8 cellular contexts compared by ENCODE assay signal in genomic region chr20:37534401-37535157, GRCh38. TPM values are rescaled to one million over a fixed set of nuclear protein-coding genes. Genes with fewer than 3 reads are reported as not detected.
DNase-seq lines count a peak whose midpoint lies in the region; ATAC-seq and TF ChIP-seq lines count a peak whose summit lies in the region.

No MANE protein-coding gene starts in this region.

- no peaks in the 10 kb centered on the region for H3K27me3 ChIP-seq in upper lobe of right lung

- no peaks in the 10 kb centered on the region for H3K9me3 Mint-ChIP-seq in activated CD4-positive, alpha-beta T cell treated with anti-CD3 and anti-CD28 coated beads, Interleukin-2, amount 10 ng/mL, durations not matched to agents 24 days and 14 days

- H3K36me3 Mint-ChIP-seq in activated CD4-positive, alpha-beta T cell treated with anti-CD3 and anti-CD28 coated beads, Interleukin-2, amount 10 ng/mL, durations not matched to agents 24 days and 14 days (ENCODE audit: low read depth), result no peaks in the 10 kb centered on the region

- intact Hi-C loops in activated CD4-positive, alpha-beta T cell treated with anti-CD3 and anti-CD28 coated beads, Interleukin-2, amount 10 ng/mL, durations not matched to agents 24 days and 14 days (cut with micrococcal nuclease), result loop anchor here (1.0 to 2.0 kb wide), 4 partner anchors 142 to 336 kb away; no protein-coding TSS in a partner anchor
- intact Hi-C loops in mucosa of descending colon (cut with DNase I, micrococcal nuclease), result loop anchor here (5.0 to 10.0 kb wide), 4 partner anchors 150 to 340 kb away; no protein-coding TSS in a partner anchor
- intact Hi-C loops in upper lobe of right lung (cut with DNase I), result loop anchor here (10.0 kb wide), 2 partner anchors 140 to 340 kb away; no protein-coding TSS in a partner anchor

- H3K4me1 Mint-ChIP-seq in activated CD4-positive, alpha-beta T cell treated with anti-CD3 and anti-CD28 coated beads, Interleukin-2, amount 10 ng/mL, durations not matched to agents 24 days and 14 days, result peaks cover 6% of the 10 kb centered on the region

- H3K27ac ChIP-seq in upper lobe of right lung, result no peak overlapping the region

- no peak overlapping the region for H3K4me3 ChIP-seq in epithelial cell of esophagus (ENCODE audit: low read length)
- no peak overlapping the region for H3K4me3 ChIP-seq in mucosa of descending colon
- H3K4me3 ChIP-seq in upper lobe of right lung, result no peak overlapping the region

- H3K4me1 ChIP-seq in mucosa of descending colon (ENCODE audit: low read depth) (peaks cover 15% of the 10 kb centered on the region), upper lobe of right lung (no peaks in the 10 kb centered on the region)

- H3K27me3 Mint-ChIP-seq in activated CD4-positive, alpha-beta T cell treated with anti-CD3 and anti-CD28 coated beads, Interleukin-2, amount 10 ng/mL, durations not matched to agents 24 days and 14 days, result peaks cover 12% of the 10 kb centered on the region

- H3K27ac Mint-ChIP-seq in activated CD4-positive, alpha-beta T cell treated with anti-CD3 and anti-CD28 coated beads, Interleukin-2, amount 10 ng/mL, durations not matched to agents 24 days and 14 days, result no peak overlapping the region

- peak; percentile 92 for ATAC-seq in mucosa of descending colon
- peak; percentile 96 for ATAC-seq in upper lobe of right lung

- DNase-seq in D341Med (ENCODE audit: low spot score) (peak; percentile 54), GM20000 (ENCODE audit: low spot score) (peak; percentile 74), HK-2 (ENCODE audit: unreplicated experiment) (peak; percentile 54), NCI-H524 treated with DMSO at 0.1 percent for 48 hours (lab: John Stamatoyannopoulos, UW) (peak; percentile 49), epithelial cell of esophagus (ENCODE audit: low read depth) (peak; percentile 83), mucosa of descending colon (peak in 1 of 3 donors; percentile 93), upper lobe of right lung (no peak)
- peak; percentile 88 for DNase-seq in activated CD4-positive, alpha-beta T cell treated with anti-CD3 and anti-CD28 coated beads, Interleukin-2, amount 10 ng/mL, durations not matched to agents 24 days and 14 days

- H3K36me3 ChIP-seq in mucosa of descending colon (ENCODE audit: low read depth) (no peaks in the 10 kb centered on the region), upper lobe of right lung (no peaks in the 10 kb centered on the region)

- peak; percentile 64 for TF ChIP-seq CTCF in GM20000 (IDR thresholded peaks at IDR 0.05; ENCODE audit: extremely low read depth, missing control alignments)
- TF ChIP-seq CTCF in epithelial cell of esophagus (IDR thresholded peaks at IDR 0.05; ENCODE audit: insufficient read depth, low read depth, low read length, missing control alignments), result peak; percentile 84
- peak; percentile 81 for TF ChIP-seq CTCF in mucosa of descending colon (IDR thresholded peaks at IDR 0.05)
- TF ChIP-seq CTCF in upper lobe of right lung (IDR thresholded peaks at IDR 0.05), result peak; percentile 88

- H3K9me3 ChIP-seq in mucosa of descending colon, result no peaks in the 10 kb centered on the region
- H3K9me3 ChIP-seq in upper lobe of right lung, result no peaks in the 10 kb centered on the region

- no peak overlapping the region for H3K4me3 Mint-ChIP-seq in activated CD4-positive, alpha-beta T cell treated with anti-CD3 and anti-CD28 coated beads, Interleukin-2, amount 10 ng/mL, durations not matched to agents 24 days and 14 days

RNA-seq across cellular contexts. Expression of gene BLCAP, which starts 6.9 kb away (rescaled TPM):
- 31.7 and 31.9 TPM in 2 replicates for total RNA-seq in activated CD4-positive, alpha-beta T cell treated with anti-CD3 and anti-CD28 coated beads, Interleukin-2, amount 10 ng/mL, durations not matched to agents 24 days and 14 days
- 100 to 1,000 TPM in 2 of 3 donors, 10 to 100 TPM in 1; 87.9 to 110 (median 108) TPM for total RNA-seq in mucosa of descending colon
- 74.8 TPM for total RNA-seq in upper lobe of right lung

RNA-seq across cellular contexts. Expression of gene NNAT, which starts 13.5 kb away (rescaled TPM):
- 0.16 TPM in 1 of 2 replicates, not detected in the other for total RNA-seq in activated CD4-positive, alpha-beta T cell treated with anti-CD3 and anti-CD28 coated beads, Interleukin-2, amount 10 ng/mL, durations not matched to agents 24 days and 14 days
- total RNA-seq in mucosa of descending colon, result 10 to 100 TPM in 1 of 3 donors, 1 to 10 TPM in 1, under 1 TPM in 1; 0.32 to 41.3 (median 4.0) TPM
- 0.43 TPM for total RNA-seq in upper lobe of right lung
